In the genomic region with DNA sequence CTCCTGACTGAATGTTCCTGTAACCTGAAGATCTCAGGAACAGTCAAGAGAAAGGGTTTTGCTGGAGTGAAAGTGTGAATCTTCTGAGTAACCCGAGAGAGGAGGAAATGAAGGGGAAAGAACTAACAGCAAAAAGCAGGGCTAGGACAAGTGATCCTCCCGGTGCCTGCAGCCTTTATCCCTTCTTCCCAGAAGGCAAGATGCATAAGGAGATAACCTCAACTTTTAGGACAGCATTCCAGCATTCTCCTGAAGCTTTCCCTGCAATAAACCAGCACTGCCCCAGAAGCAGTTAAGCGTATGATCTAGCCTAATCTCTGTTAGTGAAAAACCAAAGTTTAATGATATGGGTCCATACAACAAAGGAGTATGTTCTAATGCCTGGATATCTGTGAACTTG, we compare ENCODE assay signal across 31 cellular contexts.
"Had no signal": no experiment of that assay in that cellular context is flagged by ENCODE, and none has a peak within 500 bp of the region (broad histone marks: within the 10 kb centered on the region; RNA-seq: fewer than 3 reads in every experiment).

No MANE protein-coding gene starts in this region.

- H3K27me3 Mint-ChIP-seq: activated B cell treated with CpG ODN at 0.5 μM for 24 hours; activated naive CD4-positive, alpha-beta T cell treated with anti-CD3 and anti-CD28 coated beads, Interleukin-2, amount 10 ng/mL, durations not matched to agents 7 days and 5 days; dendritic cell treated with granulocyte-macrophage colony-stimulating factor and Interleukin-4, amounts not matched to agents 40 ng/mL and 50 ng/mL, for 4 days had no signal

- H3K27me3 ChIP-seq: ascending aorta, breast epithelium, cardiac muscle cell, colonic mucosa had no signal

- H3K9me3 Mint-ChIP-seq: activated B cell treated with CpG ODN at 0.5 μM for 24 hours; activated CD8-positive, alpha-beta T cell treated with anti-CD3 and anti-CD28 coated beads for 36 hours; activated naive CD4-positive, alpha-beta T cell treated with anti-CD3 and anti-CD28 coated beads, Interleukin-2, amount 10 ng/mL, durations not matched to agents 7 days and 5 days; activated naive CD4-positive, alpha-beta T cell treated with anti-CD3 and anti-CD28 coated beads, Interleukin-2, amount 50 U/mL, for 72 hours; activated naive CD8-positive, alpha-beta T cell treated with anti-CD3 and anti-CD28 coated beads, Interleukin-2, amount 10 ng/mL, durations not matched to agents 7 days and 5 days; activated T-cell treated with anti-CD3 and anti-CD28 coated beads, Interleukin-2, amount 50 U/mL, for 24 hours; activated T-cell treated with anti-CD3 and anti-CD28 coated beads, Interleukin-2, amount 50 U/mL, for 72 hours; dendritic cell treated with granulocyte-macrophage colony-stimulating factor and Interleukin-4, amounts not matched to agents 40 ng/mL and 50 ng/mL, for 4 days; T-helper 2 cell treated with Interferon-gamma antibody and Interleukin-4, amounts not matched to agents 5 μg/mL and 100 μg/mL, for 36 hours had no signal

- DNase-seq: activated B cell treated with CpG ODN at 0.5 μM for 24 hours; activated CD4-positive, alpha-beta T cell treated with anti-CD3 and anti-CD28 coated beads for 48 hours; activated CD4-positive, alpha-beta T cell treated with anti-CD3 and anti-CD28 coated beads, Interleukin-2, amount 50 U/mL, for 1 hour; activated CD4-positive, alpha-beta T cell treated with anti-CD3 and anti-CD28 coated beads, Interleukin-2, amount 50 U/mL, for 48 hours; activated CD8-positive, alpha-beta memory T cell treated with anti-CD3 and anti-CD28 coated beads, Interleukin-2, amount 10 ng/mL, durations not matched to agents 7 days and 5 days; activated CD8-positive, alpha-beta memory T cell treated with anti-CD3 and anti-CD28 coated beads, Interleukin-2, amount 50 U/mL, for 4 hours; activated CD8-positive, alpha-beta T cell treated with anti-CD3 and anti-CD28 coated beads for 36 hours; activated gamma-delta T cell; activated naive CD4-positive, alpha-beta T cell; activated naive CD4-positive, alpha-beta T cell treated with anti-CD3 and anti-CD28 coated beads, Interleukin-2, amount 10 ng/mL, durations not matched to agents 7 days and 5 days; activated naive CD8-positive, alpha-beta T cell treated with anti-CD3 and anti-CD28 coated beads, Interleukin-2, amount 10 ng/mL, durations not matched to agents 7 days and 5 days; activated T-cell treated with anti-CD3 and anti-CD28 coated beads for 4 hours; activated T-cell treated with anti-CD3 and anti-CD28 coated beads, Interleukin-2, amount 50 U/mL, for 24 hours; activated T-cell treated with anti-CD3 and anti-CD28 coated beads, Interleukin-2, amount 50 U/mL, for 72 hours; central memory CD4-positive, alpha-beta T cell; cerebellar nuclear complex; colonic mucosa; effector CD4-positive, alpha-beta T cell; foreskin fibroblast; head of caudate nucleus; T-helper 1 cell; T-helper 17 cell; T1000; WERI-Rb-1 had no signal

- H3K27ac Mint-ChIP-seq: activated B cell treated with CpG ODN at 0.5 μM for 24 hours; activated CD8-positive, alpha-beta memory T cell treated with anti-CD3 and anti-CD28 coated beads, Interleukin-2, amount 10 ng/mL, durations not matched to agents 7 days and 5 days; activated CD8-positive, alpha-beta T cell treated with anti-CD3 and anti-CD28 coated beads for 36 hours; activated naive CD4-positive, alpha-beta T cell treated with anti-CD3 and anti-CD28 coated beads, Interleukin-2, amount 10 ng/mL, durations not matched to agents 7 days and 5 days; activated naive CD4-positive, alpha-beta T cell treated with anti-CD3 and anti-CD28 coated beads, Interleukin-2, amount 50 U/mL, for 72 hours; activated naive CD8-positive, alpha-beta T cell treated with anti-CD3 and anti-CD28 coated beads, Interleukin-2, amount 10 ng/mL, durations not matched to agents 7 days and 5 days; activated T-cell treated with anti-CD3 and anti-CD28 coated beads, Interleukin-2, amount 50 U/mL, for 24 hours; activated T-cell treated with anti-CD3 and anti-CD28 coated beads, Interleukin-2, amount 50 U/mL, for 72 hours; brain; dendritic cell treated with granulocyte-macrophage colony-stimulating factor and Interleukin-4, amounts not matched to agents 40 ng/mL and 50 ng/mL, for 4 days; T-helper 17 cell; T-helper 2 cell treated with Interferon-gamma antibody and Interleukin-4, amounts not matched to agents 5 μg/mL and 100 μg/mL, for 36 hours had no signal

- H3K27ac ChIP-seq: ascending aorta, breast epithelium, cardiac muscle cell, colonic mucosa, WERI-Rb-1 had no signal

- H3K4me3 ChIP-seq: ascending aorta, breast epithelium, cardiac muscle cell, colonic mucosa had no signal

- H3K4me3 Mint-ChIP-seq: activated B cell treated with CpG ODN at 0.5 μM for 24 hours; activated CD8-positive, alpha-beta memory T cell treated with anti-CD3 and anti-CD28 coated beads, Interleukin-2, amount 10 ng/mL, durations not matched to agents 7 days and 5 days; activated CD8-positive, alpha-beta T cell treated with anti-CD3 and anti-CD28 coated beads for 36 hours; activated naive CD4-positive, alpha-beta T cell treated with anti-CD3 and anti-CD28 coated beads, Interleukin-2, amount 10 ng/mL, durations not matched to agents 7 days and 5 days; activated naive CD8-positive, alpha-beta T cell treated with anti-CD3 and anti-CD28 coated beads, Interleukin-2, amount 10 ng/mL, durations not matched to agents 7 days and 5 days; activated T-cell treated with anti-CD3 and anti-CD28 coated beads, Interleukin-2, amount 50 U/mL, for 24 hours; activated T-cell treated with anti-CD3 and anti-CD28 coated beads, Interleukin-2, amount 50 U/mL, for 72 hours; brain; dendritic cell treated with granulocyte-macrophage colony-stimulating factor and Interleukin-4, amounts not matched to agents 40 ng/mL and 50 ng/mL, for 4 days; T-helper 17 cell; T-helper 2 cell treated with Interferon-gamma antibody and Interleukin-4, amounts not matched to agents 5 μg/mL and 100 μg/mL, for 36 hours had no signal

- H3K36me3 Mint-ChIP-seq: activated CD8-positive, alpha-beta memory T cell treated with anti-CD3 and anti-CD28 coated beads, Interleukin-2, amount 10 ng/mL, durations not matched to agents 7 days and 5 days; activated naive CD4-positive, alpha-beta T cell treated with anti-CD3 and anti-CD28 coated beads, Interleukin-2, amount 10 ng/mL, durations not matched to agents 7 days and 5 days; activated naive CD4-positive, alpha-beta T cell treated with anti-CD3 and anti-CD28 coated beads, Interleukin-2, amount 50 U/mL, for 72 hours; activated naive CD8-positive, alpha-beta T cell treated with anti-CD3 and anti-CD28 coated beads, Interleukin-2, amount 10 ng/mL, durations not matched to agents 7 days and 5 days; brain had no signal

- H3K4me1 Mint-ChIP-seq: activated B cell treated with CpG ODN at 0.5 μM for 24 hours; activated CD8-positive, alpha-beta memory T cell treated with anti-CD3 and anti-CD28 coated beads, Interleukin-2, amount 10 ng/mL, durations not matched to agents 7 days and 5 days; activated naive CD4-positive, alpha-beta T cell treated with anti-CD3 and anti-CD28 coated beads, Interleukin-2, amount 10 ng/mL, durations not matched to agents 7 days and 5 days; activated naive CD8-positive, alpha-beta T cell treated with anti-CD3 and anti-CD28 coated beads, Interleukin-2, amount 10 ng/mL, durations not matched to agents 7 days and 5 days; T-helper 17 cell had no signal
